ENCODE assay signal across 8 cellular contexts in the genomic region with DNA sequence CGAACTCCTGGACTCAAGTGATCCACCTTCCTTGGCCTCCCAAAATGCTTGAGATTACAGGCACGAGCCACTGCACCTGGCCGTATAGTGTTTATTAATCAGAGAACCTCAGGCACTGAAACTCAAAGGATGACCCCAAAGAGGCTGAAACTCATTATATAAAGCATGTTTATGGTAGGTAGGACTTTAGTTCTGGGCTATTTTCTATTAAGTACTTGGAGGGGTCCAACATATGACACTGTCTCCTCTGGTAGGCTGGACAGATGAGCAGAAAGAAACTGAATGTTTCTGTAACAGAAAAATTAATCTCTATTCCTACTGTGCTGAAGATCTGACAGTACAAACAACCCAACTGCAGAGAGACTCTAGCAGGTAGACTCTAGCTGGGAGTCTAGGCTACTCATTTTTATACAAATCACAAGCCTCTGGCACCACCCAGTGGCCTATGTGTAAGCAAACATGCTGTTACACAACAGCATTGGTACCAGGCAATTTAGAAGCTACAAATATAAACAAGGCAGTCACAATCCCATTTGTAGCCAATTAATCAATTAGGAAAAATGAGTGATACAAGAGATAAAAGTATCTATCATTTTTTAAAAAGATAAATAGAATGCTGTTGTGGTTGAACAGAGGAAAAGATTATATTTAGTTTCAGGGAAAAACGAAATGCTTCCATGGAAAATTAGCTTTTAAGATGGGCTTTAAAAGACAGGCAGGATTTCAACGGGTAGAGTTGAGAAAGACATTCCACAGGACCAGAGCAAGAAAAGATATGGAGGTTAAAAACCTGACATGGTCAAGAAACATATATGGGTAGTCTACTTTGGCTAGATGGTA. TPM values are rescaled to one million over a fixed set of nuclear protein-coding genes. Genes with fewer than 3 reads are reported as not detected.
DNase-seq lines count a peak whose midpoint lies in the region; ATAC-seq, FAIRE-seq and TF ChIP-seq lines count a peak whose summit lies in the region.

No MANE protein-coding gene starts in this region.

- no peak overlapping the region for H3K27ac Mint-ChIP-seq in activated naive CD4-positive, alpha-beta T cell treated with anti-CD3 and anti-CD28 coated beads for 36 hours

- CTCF ChIA-PET in activated naive CD4-positive, alpha-beta T cell treated with anti-CD3 and anti-CD28 coated beads for 36 hours (lab: Charles Lee): interaction anchor here (0.6 to 5.4 kb wide), 37 partner anchors 8 to 623 kb away, joined by 3 to 39 read pairs (median 5); partner anchors contain the start of genes CASQ1, DCAF8, IGSF8 and PEX19

- H3K9me2 ChIP-seq in Karpas-422 (replicated peaks; ENCODE audit: insufficient read depth, low read length): no peaks in the 10 kb centered on the region

- H3K4me3 ChIP-seq in Karpas-422 (ENCODE audit: low read length): no peak overlapping the region
- no peak overlapping the region for H3K4me3 ChIP-seq in vagina

- peak; percentile 81 for FAIRE-seq in frontal cortex (lab: Jason Lieb, UNC)

- H3K27me3 ChIP-seq in Karpas-422 (ENCODE audit: low read length) (no peaks in the 10 kb centered on the region), vagina (no peaks in the 10 kb centered on the region)

- TF ChIP-seq CTCF in omental fat pad (IDR thresholded peaks at IDR 0.05) (peak in 1 of 3 donors; percentile 57), vagina (IDR thresholded peaks at IDR 0.05) (peak in 2 of 3 experiments; percentile 65 to 84)

- H3K9me3 ChIP-seq in Karpas-422 (ENCODE audit: low read length) (no peaks in the 10 kb centered on the region), vagina (no peaks in the 10 kb centered on the region)

- ATAC-seq in GM19023 (IDR thresholded peaks at IDR 0.05; ENCODE audit: unreplicated experiment) (peak; percentile 69), omental fat pad (ENCODE audit: low FRiP score) (peak; percentile 74)

- intact Hi-C loops in activated naive CD4-positive, alpha-beta T cell treated with anti-CD3 and anti-CD28 coated beads for 36 hours (cut with micrococcal nuclease): loop anchor here (1.0 to 5.0 kb wide), 4 partner anchors 40 to 151 kb away; partner anchors contain the start of gene PEA15
- intact Hi-C loops in vagina (cut with DNase I): loop anchor here (10.0 kb wide), 1 partner anchor 47 kb away; the partner anchor contains the start of gene PEA15

- peaks cover 22% of the 10 kb centered on the region for H3K4me1 Mint-ChIP-seq in activated naive CD4-positive, alpha-beta T cell treated with anti-CD3 and anti-CD28 coated beads for 36 hours (ENCODE audit: low read depth)

- H3K9ac ChIP-seq in Karpas-422 (ENCODE audit: low read length): no peak overlapping the region

- no peaks in the 10 kb centered on the region for H3K27me3 Mint-ChIP-seq in activated naive CD4-positive, alpha-beta T cell treated with anti-CD3 and anti-CD28 coated beads for 36 hours (ENCODE audit: low read depth)

- peaks cover 94% of the 10 kb centered on the region for H3K79me2 ChIP-seq in Karpas-422 (ENCODE audit: low read length)

- H4K20me1 ChIP-seq in Karpas-422 (ENCODE audit: insufficient read depth, low read depth, low read length): no peaks in the 10 kb centered on the region

- H3K36me3 Mint-ChIP-seq in activated naive CD4-positive, alpha-beta T cell treated with anti-CD3 and anti-CD28 coated beads for 36 hours (ENCODE audit: low read depth): peaks cover 22% of the 10 kb centered on the region

- H3K36me3 ChIP-seq in Karpas-422 (ENCODE audit: insufficient read depth, low read length) (peaks cover 10% of the 10 kb centered on the region; the same call in 1 of the 2 replicates), vagina (no peaks in the 10 kb centered on the region)

- TF ChIP-seq POLR2A in vagina (IDR thresholded peaks at IDR 0.05): no peak

- H3K4me2 ChIP-seq in Karpas-422 (ENCODE audit: low read depth, low read length, poor library complexity, severe bottlenecking): no peak overlapping the region

- no peak overlapping the region for H3K27ac ChIP-seq in Karpas-422 (ENCODE audit: low read length)
- peak overlapping the region; percentile 27 for H3K27ac ChIP-seq in vagina

- H3K4me1 ChIP-seq in Karpas-422 (ENCODE audit: low read length): no peaks in the 10 kb centered on the region
- peaks cover 25% of the 10 kb centered on the region for H3K4me1 ChIP-seq in vagina

- peak; percentile 49 to 67 for DNase-seq in AML-193 (lab: John Stamatoyannopoulos, UW)
- peak; percentile 85 for DNase-seq in Karpas-422
- peak; percentile 76 for DNase-seq in RPMI8226
- peak; percentile 73 for DNase-seq in activated naive CD4-positive, alpha-beta T cell treated with anti-CD3 and anti-CD28 coated beads for 36 hours
- DNase-seq in frontal cortex (ENCODE audit: low spot score in 2 of 2): peak; percentile 51 to 64
- no peak for DNase-seq in omental fat pad (ENCODE audit: low spot score)
- DNase-seq in vagina (ENCODE audit: extremely low spot score in 2 of 2): no peak

- no peak overlapping the region for H3K4me3 Mint-ChIP-seq in activated naive CD4-positive, alpha-beta T cell treated with anti-CD3 and anti-CD28 coated beads for 36 hours

- H3K9me3 Mint-ChIP-seq in activated naive CD4-positive, alpha-beta T cell treated with anti-CD3 and anti-CD28 coated beads for 36 hours: no peaks in the 10 kb centered on the region

- H2AFZ ChIP-seq in Karpas-422 (ENCODE audit: low read length): no peak overlapping the region

RNA-seq across cellular contexts. Expression of gene DCAF8, which starts 10.4 kb away (rescaled TPM):
- 89.7 and 132 TPM in 2 replicates for total RNA-seq in Karpas-422 (2014; rRNA removed; shearing (Covaris generic); ENCODE audit: low replicate concordance)
- total RNA-seq in activated naive CD4-positive, alpha-beta T cell treated with anti-CD3 and anti-CD28 coated beads for 36 hours: 100 to 1,000 TPM; 218 to 226 TPM
- total RNA-seq in frontal cortex: 38.3 TPM
- total RNA-seq in omental fat pad: 100 to 1,000 TPM; 101 to 164 (median 134) TPM
- total RNA-seq in vagina: 145 TPM

RNA-seq across cellular contexts. Expression of gene PEX19, which starts 33.0 kb away (rescaled TPM):
- 27.1 and 29.3 TPM in 2 replicates for total RNA-seq in Karpas-422 (2014; rRNA removed; shearing (Covaris generic); ENCODE audit: low replicate concordance)
- 10 to 100 TPM; 58.3 to 65.4 TPM for total RNA-seq in activated naive CD4-positive, alpha-beta T cell treated with anti-CD3 and anti-CD28 coated beads for 36 hours
- total RNA-seq in frontal cortex (24.1 TPM), omental fat pad (100 to 1,000 TPM in 2 of 4 donors, 10 to 100 TPM in 2; 66.7 to 117 (median 96.9) TPM), vagina (47.9 TPM)

RNA-seq across cellular contexts. Expression of gene PEA15, which starts 46.7 kb away (rescaled TPM):
- 40.1 and 69.1 TPM in 2 replicates for total RNA-seq in Karpas-422 (2014; rRNA removed; shearing (Covaris generic); ENCODE audit: low replicate concordance)
- 10 to 100 TPM; 34.3 to 42.0 TPM for total RNA-seq in activated naive CD4-positive, alpha-beta T cell treated with anti-CD3 and anti-CD28 coated beads for 36 hours
- 84.4 TPM for total RNA-seq in frontal cortex
- 100 to 1,000 TPM in 3 of 4 donors, 10 to 100 TPM in 1; 89.1 to 214 (median 153) TPM for total RNA-seq in omental fat pad
- 89.1 TPM for total RNA-seq in vagina

Comparison
In these comparisons a context has a peak if more than half of its experiments do, and no peak if none do; other contexts are left out.
1. DNase-seq: peak in AML-193 (2 of 2), Karpas-422 (single experiment), RPMI8226 (single experiment), activated naive CD4-positive, alpha-beta T cell treated with anti-CD3 and anti-CD28 coated beads for 36 hours (single experiment) and frontal cortex (2 of 2); none in omental fat pad (single experiment) and vagina (0 of 2).